In genomic region chr2:104501929-104502328, GRCh38 we compare ENCODE assay signal across 14 cellular contexts.
DNase-seq lines count a peak whose midpoint lies in the region; ATAC-seq and TF ChIP-seq lines count a peak whose summit lies in the region.
"Had no signal": no experiment of that assay in that cellular context is flagged by ENCODE, and none has a peak within 500 bp of the region (broad histone marks: within the 10 kb centered on the region; RNA-seq: fewer than 3 reads in every experiment).

No MANE protein-coding gene starts in this region.

- no peaks in the 10 kb centered on the region for H3K27me3 ChIP-seq in dorsolateral prefrontal cortex

- DNase-seq in dorsolateral prefrontal cortex (no peak), globus pallidus (ENCODE audit: low spot score) (peak; percentile 28), midbrain (lab: John Stamatoyannopoulos, UW) (peak; percentile 52), substantia nigra (lab: John Stamatoyannopoulos, UW) (peak in 3 of 49 donors; percentile 7 to 22 (median 11)), COLO829 (ENCODE audit: low spot score) (no peak)
- DNase-seq: C1 segment of cervical spinal cord; Caco-2; CD4-positive, alpha-beta memory T cell; DND-41; GOT3; HFFc6 had no signal

- H3K4me3 ChIP-seq in dorsolateral prefrontal cortex = peak overlapping the region in 51 of 59 donors; percentile 3 to 62 (median 39)
- H3K4me3 ChIP-seq: HAP-1 had no signal

- H3K27ac ChIP-seq in dorsolateral prefrontal cortex (peak overlapping the region in 56 of 59 donors; percentile 51 to 96 (median 89)), substantia nigra (ENCODE audit: low read depth, low read length, poor library complexity, severe bottlenecking) (peak overlapping the region; percentile 5)

- no peak for ATAC-seq in HG02885 (IDR thresholded peaks at IDR 0.05; ENCODE audit: poor library complexity, unreplicated experiment)
- ATAC-seq in GM18907 (IDR thresholded peaks at IDR 0.05; ENCODE audit: unreplicated experiment) = no peak

- intact Hi-C loops in dorsolateral prefrontal cortex (cut with DNase I) = loop anchor here (2.0 to 10.0 kb wide), 10 partner anchors 25 to 370 kb away; partner anchors contain the start of gene POU3F3 (in 1 of the 2)

- TF ChIP-seq CTCF in dorsolateral prefrontal cortex (IDR thresholded peaks at IDR 0.05 in 54 of 56, conservative IDR thresholded peaks at IDR 0.05 in 2 of 56; ENCODE audit: low read depth in 1 of 56, partially characterized antibody in 56 of 56) = no peak

Comparison
In these comparisons a context has a peak if more than half of its experiments do, and no peak if none do; other contexts are left out.
1. DNase-seq: peak in globus pallidus (single experiment) and midbrain (single experiment); none in dorsolateral prefrontal cortex (0 of 10) and COLO829 (single experiment).